ENCODE assay signal across 8 cellular contexts in genomic region chr12:110282343-110282860, GRCh38. TPM values are rescaled to one million over a fixed set of nuclear protein-coding genes. Genes with fewer than 3 reads are reported as not detected.
DNase-seq lines count a peak whose midpoint lies in the region; ATAC-seq and TF ChIP-seq lines count a peak whose summit lies in the region.

No MANE protein-coding gene starts in this region.

- H3K9ac ChIP-seq in neural cell (ENCODE audit: low read length) = peak overlapping the region; percentile 94

- TF ChIP-seq EP300 in neural cell (conservative IDR thresholded peaks at IDR 0.05; ENCODE audit: poor library complexity, severe bottlenecking) = no peak

- H3K79me2 ChIP-seq in neural cell (replicated peaks; ENCODE audit: insufficient read depth, low read length) = peaks cover 57% of the 10 kb centered on the region

- no peak for TF ChIP-seq CTCF in Caco-2 (IDR thresholded peaks at IDR 0.05; ENCODE audit: insufficient read depth in 1 of 2, low read depth in 1 of 2, low read length in 1 of 2, severe bottlenecking in 1 of 2, unreplicated experiment in 1 of 2)
- TF ChIP-seq CTCF in neural cell (IDR thresholded peaks at IDR 0.05; ENCODE audit: poor library complexity, severe bottlenecking) = no peak

- TF ChIP-seq RAD21 in neural cell (conservative IDR thresholded peaks at IDR 0.05) = no peak

- H3K9me2 ChIP-seq in neural cell (ENCODE audit: insufficient read depth, low read length) = no peaks in the 10 kb centered on the region

- no TSS peak for BruUV-seq in Caco-2 (replicated peaks; lab: Mats Ljungman, UMichigan)

- peaks cover 2% of the 10 kb centered on the region for H3K36me3 ChIP-seq in Caco-2 (ENCODE audit: control insufficient read depth, insufficient read depth, low read length)
- H3K36me3 ChIP-seq in neural cell (ENCODE audit: insufficient read depth, low read length) = no peaks in the 10 kb centered on the region

- no peak overlapping the region for H2AFZ ChIP-seq in neural cell (ENCODE audit: low read depth, low read length)

- POLR2A ChIA-PET in Caco-2 (lab: Charles Lee) = interaction anchor here (0.6 to 2.9 kb wide), 2 partner anchors 34 to 243 kb away, joined by 3 to 41 read pairs; no protein-coding TSS in a partner anchor

- H3K9me3 ChIP-seq in Caco-2 (no peaks in the 10 kb centered on the region), neural cell (ENCODE audit: low read length) (no peaks in the 10 kb centered on the region)

- peaks cover 69% of the 10 kb centered on the region for H3K36me3 Mint-ChIP-seq in Caco-2 (ENCODE audit: insufficient read depth, unreplicated experiment)

- peak overlapping the region; percentile 89 for H3K4me3 Mint-ChIP-seq in Caco-2 (ENCODE audit: unreplicated experiment)

- ATAC-seq in HG02610 (IDR thresholded peaks at IDR 0.05; ENCODE audit: unreplicated experiment) (no peak), GM21717 (IDR thresholded peaks at IDR 0.05; ENCODE audit: unreplicated experiment) (no peak)

- H3K27ac ChIP-seq in cingulate gyrus (ENCODE audit: low read depth, low read length) (peak overlapping the region; percentile 81), neural cell (ENCODE audit: low read length) (peak overlapping the region; percentile 87)

- CTCF ChIA-PET in Caco-2 (lab: Charles Lee) = interaction anchor here (2.3 kb wide), 1 partner anchor 35 kb away, joined by 8 read pairs; no protein-coding TSS in a partner anchor

- H3K27ac Mint-ChIP-seq in Caco-2 (ENCODE audit: unreplicated experiment) = peak overlapping the region; percentile 95

- H3F3A ChIP-seq in neural cell (ENCODE audit: insufficient read depth, low read length, poor library complexity, severe bottlenecking) = peaks cover 6% of the 10 kb centered on the region

- no peaks in the 10 kb centered on the region for H3K27me3 ChIP-seq in Caco-2 (replicated peaks; ENCODE audit: control insufficient read depth, insufficient read depth, low read length)
- H3K27me3 ChIP-seq in neural cell (ENCODE audit: insufficient read depth, low read depth, low read length) = no peaks in the 10 kb centered on the region

- no peaks in the 10 kb centered on the region for H3K27me3 Mint-ChIP-seq in Caco-2 (ENCODE audit: insufficient read depth, unreplicated experiment)

- DNase-seq in Caco-2 (no peak), midbrain (lab: John Stamatoyannopoulos, UW) (no peak), posterior cingulate gyrus (no peak)
- no peak for DNase-seq in Jurkat, Clone E6-1 (ENCODE audit: low read depth, low spot score)

- H3K4me2 ChIP-seq in neural cell (ENCODE audit: low read length) = peak overlapping the region; percentile 79

- H3K4me1 Mint-ChIP-seq in Caco-2 (ENCODE audit: low read depth, unreplicated experiment) = peaks cover 13% of the 10 kb centered on the region

- H3K4me1 ChIP-seq in Caco-2 = peaks cover 23% of the 10 kb centered on the region

- H3K9me3 Mint-ChIP-seq in Caco-2 (ENCODE audit: unreplicated experiment) = no peaks in the 10 kb centered on the region

- H3K4me3 ChIP-seq in Caco-2 (ENCODE audit: low read depth, low read length) = peak overlapping the region; percentile 96
- H3K4me3 ChIP-seq in Jurkat, Clone E6-1 (ENCODE audit: low read length) = peak overlapping the region; percentile 92
- H3K4me3 ChIP-seq in neural cell (ENCODE audit: low read length) = peak overlapping the region; percentile 93

- no peaks in the 10 kb centered on the region for H4K20me1 ChIP-seq in neural cell (ENCODE audit: insufficient read depth)

- intact Hi-C loops in Caco-2 (cut with micrococcal nuclease; ENCODE audit: unreplicated experiment) = loop anchor here (5.0 kb wide), 3 partner anchors 50 to 180 kb away; partner anchors contain the start of gene IFT81
- intact Hi-C loops in posterior cingulate gyrus (cut with DNase I) = loop anchor here (5.0 to 10.0 kb wide), 2 partner anchors 60 to 188 kb away; no protein-coding TSS in a partner anchor

TF ChIP-seq in neural cell, 6 proteins besides CTCF, POLR2A, EP300 and RAD21:
- peak; percentile 29 for TF ChIP-seq MXI1 (conservative IDR thresholded peaks at IDR 0.05; ENCODE audit: poor library complexity, severe bottlenecking)
- TF ChIP-seq REST (IDR thresholded peaks at IDR 0.05; ENCODE audit: borderline replicate concordance) = no peak
- TF ChIP-seq TAF1 (IDR thresholded peaks at IDR 0.05; ENCODE audit: low read depth) = no peak

RNA-seq across cellular contexts. Expression of gene ATP2A2, which starts 1.4 kb away (rescaled TPM):
- total RNA-seq in Caco-2 (2022) = 252 and 262 TPM in 2 replicates
- polyA plus RNA-seq in Jurkat, Clone E6-1 (2012; ENCODE audit: insufficient read depth, insufficient read length) = 102 TPM
- polyA plus RNA-seq in neural cell = 49.0 and 61.2 TPM in 2 replicates
- 117 and 141 TPM in 2 replicates for polyA minus RNA-seq in neural cell
